Comparison of ENCODE assay signal across 8 cellular contexts in the genomic region with DNA sequence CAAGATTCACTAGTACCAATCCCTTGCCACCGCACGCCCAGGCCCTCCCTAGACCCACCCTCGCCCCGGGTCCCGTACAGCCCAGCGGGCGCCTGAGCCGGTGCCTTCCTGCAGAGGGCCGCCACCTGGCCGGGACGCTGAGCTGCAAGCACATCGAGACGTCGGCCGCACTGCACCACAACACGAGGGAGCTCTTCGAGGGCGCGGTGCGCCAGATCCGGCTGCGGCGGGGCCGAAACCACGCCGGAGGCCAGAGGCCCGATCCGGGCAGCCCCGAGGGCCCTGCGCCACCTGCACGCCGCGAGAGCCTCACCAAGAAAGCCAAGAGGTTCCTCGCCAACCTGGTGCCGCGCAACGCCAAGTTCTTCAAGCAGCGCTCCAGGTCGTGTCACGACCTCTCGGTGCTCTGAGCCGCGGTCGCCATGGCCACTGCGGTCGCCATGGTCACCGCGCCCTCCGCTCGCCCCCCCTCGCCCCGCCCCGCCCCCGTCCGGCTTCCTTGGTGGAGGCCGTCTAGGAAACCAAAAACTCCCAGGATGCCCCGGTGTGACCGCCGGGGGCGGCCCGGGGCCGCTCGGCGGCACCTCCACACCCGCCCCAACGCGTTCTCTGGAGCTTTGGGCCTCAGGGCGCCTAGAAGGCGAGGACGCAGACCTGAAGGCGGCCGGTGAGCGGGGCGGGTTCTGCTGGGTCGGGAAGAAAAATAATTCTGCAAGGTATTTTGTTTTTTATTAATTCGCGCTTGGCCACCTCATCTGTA. TPM values are rescaled to one million over a fixed set of nuclear protein-coding genes. Genes with fewer than 3 reads are reported as not detected.
DNase-seq lines count a peak whose midpoint lies in the region; ATAC-seq and TF ChIP-seq lines count a peak whose summit lies in the region.

No MANE protein-coding gene starts in this region.

- H3K36me3 ChIP-seq in right atrium auricular region = no peaks in the 10 kb centered on the region
- H3K36me3 ChIP-seq in gastrocnemius medialis = no peaks in the 10 kb centered on the region

- ATAC-seq in GM19467 (IDR thresholded peaks at IDR 0.05; ENCODE audit: unreplicated experiment) (peak; percentile 36), gastrocnemius medialis (peak; percentile 37 to 51)
- ATAC-seq in activated naive CD4-positive, alpha-beta T cell treated with anti-CD3 and anti-CD28 coated beads, Interleukin-2, amount 50 U/mL, for 72 hours = peak; percentile 69 to 80

- H3K27ac ChIP-seq in right atrium auricular region = peak overlapping the region in 1 of 2 donors; percentile 41
- no peak overlapping the region for H3K27ac ChIP-seq in gastrocnemius medialis

- TF ChIP-seq CTCF in right atrium auricular region (IDR thresholded peaks at IDR 0.05) (no peak), gastrocnemius medialis (IDR thresholded peaks at IDR 0.05 in 4 of 5, conservative IDR thresholded peaks at IDR 0.05 in 1 of 5) (no peak)

- H3K27ac Mint-ChIP-seq in activated naive CD4-positive, alpha-beta T cell treated with anti-CD3 and anti-CD28 coated beads, Interleukin-2, amount 50 U/mL, for 72 hours = peak overlapping the region; percentile 65 to 96

- in situ Hi-C loops in gastrocnemius medialis (cut with MboI; ENCODE audit: low sequenced_read_pairs in 4 of 4) = no loop called here

- DNase-seq in COLO668 (lab: John Stamatoyannopoulos, UW; ENCODE audit: unreplicated experiment) (peak; percentile 90), HT-29 (ENCODE audit: low spot score) (peak; percentile 73), SHP77 treated with DMSO at 0.1 percent for 48 hours (lab: John Stamatoyannopoulos, UW) (peak; percentile 56), right atrium auricular region (ENCODE audit: low spot score) (peak; percentile 62), gastrocnemius medialis (peak in 1 of 2 donors; percentile 14), KG1 (lab: John Stamatoyannopoulos, UW) (no peak)
- peak; percentile 63 to 82 for DNase-seq in activated naive CD4-positive, alpha-beta T cell treated with anti-CD3 and anti-CD28 coated beads, Interleukin-2, amount 50 U/mL, for 72 hours (ENCODE audit: low spot score in 2 of 2)

- peaks cover 0 to 19% of the 10 kb centered on the region in 2 donors for H3K4me1 ChIP-seq in right atrium auricular region
- peaks cover 0 to 8% of the 10 kb centered on the region in 2 donors for H3K4me1 ChIP-seq in gastrocnemius medialis

- H3K9me3 ChIP-seq in right atrium auricular region (no peaks in the 10 kb centered on the region), gastrocnemius medialis (no peaks in the 10 kb centered on the region)

- TF ChIP-seq POLR2A in gastrocnemius medialis (IDR thresholded peaks at IDR 0.05) = no peak

- H3K36me3 Mint-ChIP-seq in activated naive CD4-positive, alpha-beta T cell treated with anti-CD3 and anti-CD28 coated beads, Interleukin-2, amount 50 U/mL, for 72 hours = no peaks in the 10 kb centered on the region

- intact Hi-C loops in gastrocnemius medialis (cut with DNase I; ENCODE audit: low total_unique reads) = no loop called here

- no peaks in the 10 kb centered on the region for H3K9me3 Mint-ChIP-seq in activated naive CD4-positive, alpha-beta T cell treated with anti-CD3 and anti-CD28 coated beads, Interleukin-2, amount 50 U/mL, for 72 hours

- H3K4me3 ChIP-seq in right atrium auricular region (peak overlapping the region; percentile 49 to 51), gastrocnemius medialis (peak overlapping the region; percentile 52 to 65 (median 58))

- H3K27me3 ChIP-seq in right atrium auricular region (no peaks in the 10 kb centered on the region), gastrocnemius medialis (peaks cover 9 to 34% (median 26%) of the 10 kb centered on the region in 3 donors)

RNA-seq across cellular contexts. Expression of a gene that starts 3.7 kb away (rescaled TPM):
- 0.18 and 0.53 TPM in 2 replicates for total RNA-seq in HT-29 (2014; rRNA removed; shearing (Covaris generic))
- total RNA-seq in activated naive CD4-positive, alpha-beta T cell treated with anti-CD3 and anti-CD28 coated beads, Interleukin-2, amount 50 U/mL, for 72 hours = 1 to 10 TPM in 1 of 2 donors, under 1 TPM in 1; 0.93 to 1.1 TPM
- total RNA-seq in right atrium auricular region (not detected), gastrocnemius medialis (1 to 10 TPM in 1 of 4 donors, not detected in 3; 1.1 TPM)

RNA-seq across cellular contexts. Expression of a gene that starts 15.1 kb away (rescaled TPM):
- 54.2 and 61.1 TPM in 2 replicates for total RNA-seq in HT-29 (2014; rRNA removed; shearing (Covaris generic))
- 10 to 100 TPM; 48.9 to 67.6 TPM for total RNA-seq in activated naive CD4-positive, alpha-beta T cell treated with anti-CD3 and anti-CD28 coated beads, Interleukin-2, amount 50 U/mL, for 72 hours
- total RNA-seq in right atrium auricular region (100 to 1,000 TPM in 1 of 2 donors, 10 to 100 TPM in 1; 54.2 to 144 TPM), gastrocnemius medialis (100 to 1,000 TPM in 1 of 4 donors, 10 to 100 TPM in 3; 31.1 to 109 (median 60.1) TPM)

RNA-seq across cellular contexts. Expression of a gene that starts 32.3 kb away (rescaled TPM):
- 54.9 and 56.3 TPM in 2 replicates for total RNA-seq in HT-29 (2014; rRNA removed; shearing (Covaris generic))
- 10 to 100 TPM; 63.5 to 97.7 TPM for total RNA-seq in activated naive CD4-positive, alpha-beta T cell treated with anti-CD3 and anti-CD28 coated beads, Interleukin-2, amount 50 U/mL, for 72 hours
- 100 to 1,000 TPM in 1 of 2 donors, 10 to 100 TPM in 1; 76.5 to 774 TPM for total RNA-seq in right atrium auricular region
- 10 to 100 TPM; 37.7 to 83.3 (median 62.1) TPM for total RNA-seq in gastrocnemius medialis

RNA-seq across cellular contexts. Expression of a gene that starts 42.5 kb away (rescaled TPM):
- total RNA-seq in HT-29 (2014; rRNA removed; shearing (Covaris generic)) = 46.4 and 47.6 TPM in 2 replicates
- total RNA-seq in activated naive CD4-positive, alpha-beta T cell treated with anti-CD3 and anti-CD28 coated beads, Interleukin-2, amount 50 U/mL, for 72 hours = 100 to 1,000 TPM in 1 of 2 donors, 10 to 100 TPM in 1; 47.1 to 120 TPM
- total RNA-seq in right atrium auricular region (10 to 100 TPM; 23.3 to 55.1 TPM), gastrocnemius medialis (10 to 100 TPM; 67.2 to 83.2 (median 78.6) TPM)

RNA-seq across cellular contexts. Expression of a gene that starts 50.3 kb away (rescaled TPM):
- total RNA-seq in HT-29 (2014; rRNA removed; shearing (Covaris generic)) = 1.7 and 3.9 TPM in 2 replicates
- 1 to 10 TPM in 1 of 2 donors, under 1 TPM in 1; 0.68 to 2.2 TPM for total RNA-seq in activated naive CD4-positive, alpha-beta T cell treated with anti-CD3 and anti-CD28 coated beads, Interleukin-2, amount 50 U/mL, for 72 hours
- 10 to 100 TPM; 29.1 to 58.0 TPM for total RNA-seq in right atrium auricular region
- 10 to 100 TPM; 14.9 to 29.7 (median 20.8) TPM for total RNA-seq in gastrocnemius medialis
